8 cellular contexts compared by ENCODE assay signal in genomic region chr10:43137971-43138756, GRCh38. TPM values are rescaled to one million over a fixed set of nuclear protein-coding genes. Genes with fewer than 3 reads are reported as not detected.
A peak's percentile ranks its signal among the peaks of the same experiment; 100 is the strongest.
DNase-seq lines count a peak whose midpoint lies in the region; TF ChIP-seq lines count a peak whose summit lies in the region.

Gene CSGALNACT2, plus strand, starts transcription at chr10:43138445. Its CDS starts 16,705 bp downstream, at chr10:43155150.

- H2BK120ac ChIP-seq in H9 (ENCODE audit: low read depth, low read length, poor library complexity, severe bottlenecking), result no peak within 1 kb of the TSS

- no peak within 1 kb of the TSS for H4K91ac ChIP-seq in H9 (ENCODE audit: insufficient read length, low read depth, low read length)

- peaks cover 13% of the 10 kb centered on the region in 2 experiments for H3K4me1 Mint-ChIP-seq in H9
- peaks cover 63% of the 10 kb centered on the region for H3K4me1 Mint-ChIP-seq in activated naive CD4-positive, alpha-beta T cell treated with anti-CD3 and anti-CD28 coated beads, Interleukin-2, amount 10 ng/mL, durations not matched to agents 7 days and 5 days

- no peak within 1 kb of the TSS for H2BK20ac ChIP-seq in H9 (ENCODE audit: low read depth, low read length, poor library complexity, severe bottlenecking)

- peak; percentile 78 for DNase-seq in G401 (ENCODE audit: low spot score)
- peak; percentile 69 for DNase-seq in H9
- DNase-seq in MG63, result peak; percentile 91
- DNase-seq in SK-N-SH, result peak; percentile 94
- DNase-seq in activated naive CD4-positive, alpha-beta T cell treated with anti-CD3 and anti-CD28 coated beads, Interleukin-2, amount 10 ng/mL, durations not matched to agents 7 days and 5 days, result peak; percentile 90
- DNase-seq in globus pallidus (ENCODE audit: low spot score), result peak; percentile 84
- DNase-seq in nucleus accumbens (lab: John Stamatoyannopoulos, UW), result peak in 54 of 56 donors; percentile 20 to 89 (median 74)
- peak; percentile 85 for DNase-seq in superior temporal gyrus (ENCODE audit: extremely low spot score)

- H3K79me2 ChIP-seq in H9 (ENCODE audit: insufficient read depth, low read length) (no peaks in the 10 kb centered on the region; the same call in 1 of the 2 replicates), SK-N-SH (ENCODE audit: insufficient read depth) (peaks cover 63% of the 10 kb centered on the region)

- H3K27ac Mint-ChIP-seq in H9, result peak within 1 kb of the TSS; percentile 60 to 95 (median 75); a peak in 4 of 7 replicates
- H3K27ac Mint-ChIP-seq in activated naive CD4-positive, alpha-beta T cell treated with anti-CD3 and anti-CD28 coated beads, Interleukin-2, amount 10 ng/mL, durations not matched to agents 7 days and 5 days, result peak within 1 kb of the TSS; percentile 99

- no peaks in the 10 kb centered on the region for H3K27me3 ChIP-seq in H9 (ENCODE audit: insufficient read depth, low read length)
- H3K27me3 ChIP-seq in MG63, result no peaks in the 10 kb centered on the region
- no peaks in the 10 kb centered on the region for H3K27me3 ChIP-seq in SK-N-SH (ENCODE audit: insufficient read depth)

- H2BK15ac ChIP-seq in H9 (ENCODE audit: low read depth, low read length), result no peak within 1 kb of the TSS

- H3K36me3 Mint-ChIP-seq in H9 (ENCODE audit: insufficient read depth in 1 of 3, low read depth in 3 of 3), result no peaks in the 10 kb centered on the region; a peak in 1 of 7 replicates
- peaks cover 28% of the 10 kb centered on the region for H3K36me3 Mint-ChIP-seq in activated naive CD4-positive, alpha-beta T cell treated with anti-CD3 and anti-CD28 coated beads, Interleukin-2, amount 10 ng/mL, durations not matched to agents 7 days and 5 days

- no peaks in the 10 kb centered on the region for H3K4me1 ChIP-seq in H9 (ENCODE audit: insufficient read depth, low read length)
- H3K4me1 ChIP-seq in SK-N-SH (ENCODE audit: control insufficient read depth in 1 of 2, insufficient read depth in 2 of 2, low read depth in 1 of 2, low read length in 1 of 2), result peaks cover 13 to 14% of the 10 kb centered on the region in 2 experiments; a peak in 3 of 4 replicates

- H3K56ac ChIP-seq in H9 (ENCODE audit: insufficient read length, low read depth, low read length), result no peak within 1 kb of the TSS

- H3K9me3 ChIP-seq in H9 (ENCODE audit: control insufficient read depth, low read depth, low read length) (no peaks in the 10 kb centered on the region), MG63 (no peaks in the 10 kb centered on the region), SK-N-SH (no peaks in the 10 kb centered on the region)

- H2BK5ac ChIP-seq in H9 (ENCODE audit: insufficient read length, low read length), result no peak within 1 kb of the TSS

- H3F3A ChIP-seq in SK-N-SH (replicated peaks; ENCODE audit: insufficient read depth), result peaks cover 14% of the 10 kb centered on the region

- H2AFZ ChIP-seq in H9 (ENCODE audit: low read length) (no peak within 1 kb of the TSS), SK-N-SH (ENCODE audit: low read depth) (peak within 1 kb of the TSS; percentile 94)

- H3K4me2 ChIP-seq in H9 (ENCODE audit: insufficient read depth, insufficient read length, low read length) (peak within 1 kb of the TSS; percentile 68), SK-N-SH (peak within 1 kb of the TSS; percentile 96)

- no peak within 1 kb of the TSS for H4K5ac ChIP-seq in H9 (ENCODE audit: insufficient read length, low read depth, low read length)

- POLR2A ChIA-PET in SK-N-SH (lab: Yijun Ruan, JAX), result interaction anchor here (0.6 to 1.0 kb wide), 4 partner anchors 9 to 54 kb away, joined by 3 read pairs; no protein-coding TSS in a partner anchor

- H3K36me3 ChIP-seq in MG63, result no peaks in the 10 kb centered on the region
- peaks cover 0 to 5% of the 10 kb centered on the region in 2 experiments for H3K36me3 ChIP-seq in SK-N-SH (replicated peaks in 1 of 2; ENCODE audit: control insufficient read depth in 1 of 2, insufficient read depth in 2 of 2, low read length in 1 of 2)

- no peaks in the 10 kb centered on the region for H3K79me1 ChIP-seq in H9 (ENCODE audit: insufficient read depth, low read depth, low read length, poor library complexity, severe bottlenecking)

- H4K20me1 ChIP-seq in H9 (ENCODE audit: control insufficient read depth, insufficient read depth, insufficient read length), result no peaks in the 10 kb centered on the region
- peaks cover 34% of the 10 kb centered on the region for H4K20me1 ChIP-seq in SK-N-SH (ENCODE audit: insufficient read depth)

- H3K27me3 Mint-ChIP-seq in H9 (ENCODE audit: low read depth), result peaks cover 6% of the 10 kb centered on the region
- no peaks in the 10 kb centered on the region for H3K27me3 Mint-ChIP-seq in activated naive CD4-positive, alpha-beta T cell treated with anti-CD3 and anti-CD28 coated beads, Interleukin-2, amount 10 ng/mL, durations not matched to agents 7 days and 5 days

- no peak within 1 kb of the TSS for H4K8ac ChIP-seq in H9 (replicated peaks; ENCODE audit: insufficient read length, low read depth, low read length)

- H3K4me3 ChIP-seq in MG63 (peak within 1 kb of the TSS; percentile 94), SK-N-SH (ENCODE audit: low read depth in 2 of 2, low read length in 1 of 2) (peak within 1 kb of the TSS; percentile 92 to 93)

- peak within 1 kb of the TSS; percentile 92 to 96 for H3K4me3 Mint-ChIP-seq in H9
- peak within 1 kb of the TSS; percentile 91 for H3K4me3 Mint-ChIP-seq in activated naive CD4-positive, alpha-beta T cell treated with anti-CD3 and anti-CD28 coated beads, Interleukin-2, amount 10 ng/mL, durations not matched to agents 7 days and 5 days

- no peak within 1 kb of the TSS for H3K18ac ChIP-seq in H9 (ENCODE audit: insufficient read length, low read depth, low read length)

- no peak for TF ChIP-seq RAD21 in SK-N-SH (IDR thresholded peaks at IDR 0.05; ENCODE audit: low read length)

- TF ChIP-seq EP300 in SK-N-SH (IDR thresholded peaks at IDR 0.05; ENCODE audit: borderline replicate concordance in 1 of 2, low read depth in 1 of 2, low read length in 1 of 2), result 0 out of 4 replicates have a peak, but pooled peaks of 1 of the 2 experiments have one; percentile 23

- in situ Hi-C loops in G401 (cut with HindIII; ENCODE audit: low sequenced_read_pairs), result no loop called here

- WGBS in H9 (ENCODE audit: extremely low coverage, insufficient read length, low lambda C conversion rate), result no CpG with 5 or more reads among the region's 95 CpGs
- WGBS in SK-N-SH (ENCODE audit: low lambda C conversion rate), result 0% methylated on average over 19 of the region's 95 CpGs

- peaks cover 5% of the 10 kb centered on the region for H3K23me2 ChIP-seq in H9 (ENCODE audit: insufficient read length, low read depth, low read length, poor library complexity, severe bottlenecking)

- no peak for TF ChIP-seq CTCF in H9 (conservative IDR thresholded peaks at IDR 0.05)
- TF ChIP-seq CTCF in SK-N-SH (IDR thresholded peaks at IDR 0.05), result no peak; the same call in 1 of the 2 replicates

- H2AK5ac ChIP-seq in H9 (ENCODE audit: insufficient read length, low read length), result no peak within 1 kb of the TSS

- H3K14ac ChIP-seq in H9 (ENCODE audit: insufficient read depth, low read length), result peak within 1 kb of the TSS; percentile 67; the same call in 1 of the 2 replicates

- H3K23ac ChIP-seq in H9 (ENCODE audit: insufficient read length, low read depth, low read length), result no peak within 1 kb of the TSS

- no peak within 1 kb of the TSS for H3T11ph ChIP-seq in H9 (ENCODE audit: low read length)

- H3K27ac ChIP-seq in H9 (ENCODE audit: insufficient read length, low read depth, low read length), result no peak within 1 kb of the TSS
- peak within 1 kb of the TSS; percentile 93 to 97 for H3K27ac ChIP-seq in SK-N-SH (ENCODE audit: low read depth in 2 of 2, low read length in 1 of 2)

- H3K9me3 Mint-ChIP-seq in H9, result no peaks in the 10 kb centered on the region
- H3K9me3 Mint-ChIP-seq in activated naive CD4-positive, alpha-beta T cell treated with anti-CD3 and anti-CD28 coated beads, Interleukin-2, amount 10 ng/mL, durations not matched to agents 7 days and 5 days, result no peaks in the 10 kb centered on the region

- CTCF ChIA-PET in SK-N-SH (lab: Yijun Ruan, JAX), result interaction anchor here (0.9 to 1.7 kb wide), 7 partner anchors 16 to 213 kb away, joined by 3 to 5 read pairs (median 4); no protein-coding TSS in a partner anchor
- CTCF ChIA-PET in activated naive CD4-positive, alpha-beta T cell treated with anti-CD3 and anti-CD28 coated beads, Interleukin-2, amount 10 ng/mL, durations not matched to agents 7 days and 5 days (lab: Charles Lee), result interaction anchor here (0.6 to 4.6 kb wide), 6 partner anchors 9 to 267 kb away, joined by 3 to 32 read pairs (median 3); no protein-coding TSS in a partner anchor

- H2BK12ac ChIP-seq in H9 (ENCODE audit: insufficient read length, low read depth, low read length), result no peak within 1 kb of the TSS

- no peak within 1 kb of the TSS for H3K4ac ChIP-seq in H9 (ENCODE audit: low read depth, low read length)

- H3K9me2 ChIP-seq in SK-N-SH, result no peaks in the 10 kb centered on the region

- H3K9ac ChIP-seq in H9 (ENCODE audit: extremely low read depth, insufficient read length, low read length) (peak within 1 kb of the TSS; percentile 15), SK-N-SH (peak within 1 kb of the TSS; percentile 96)

TF ChIP-seq in SK-N-SH, 30 proteins besides CTCF, POLR2A, EP300 and RAD21 (continues in another document):
- TF ChIP-seq FOXJ3 (CRISPR knock-in tag; IDR thresholded peaks at IDR 0.05) (no peak), SIN3A (IDR thresholded peaks at IDR 0.05; ENCODE audit: borderline replicate concordance, low read depth, low read length) (no peak; the same call in 1 of the 2 replicates), MAX (IDR thresholded peaks at IDR 0.05; ENCODE audit: low read depth) (no peak), JUND (IDR thresholded peaks at IDR 0.05) (no peak), GABPA (IDR thresholded peaks at IDR 0.05; ENCODE audit: low read depth) (peak; percentile 74), TAF1 (IDR thresholded peaks at IDR 0.05; ENCODE audit: borderline replicate concordance, low read depth, low read length) (peak; percentile 64), MEF2A (IDR thresholded peaks at IDR 0.05; ENCODE audit: borderline replicate concordance, low read depth) (no peak)

RNA-seq across cellular contexts. Expression of gene CSGALNACT2, which starts in this region (rescaled TPM):
- 4.3 and 9.2 TPM in 2 replicates for total RNA-seq in G401 (2014; rRNA removed; shearing (Covaris generic))
- 8.9 and 9.7 TPM in 2 replicates for total RNA-seq in H9 (2021)
- 10.2 and 23.7 TPM in 2 replicates for total RNA-seq in MG63 (2014; rRNA removed; shearing (Covaris generic); ENCODE audit: low replicate concordance)
- 11.5 and 16.0 TPM in 2 replicates for polyA plus RNA-seq in SK-N-SH (2012; rRNA removed)
- polyA plus RNA-seq in SK-N-SH (2012; cell fraction: cytosol; rRNA removed), result 16.1 and 21.2 TPM in 2 replicates
- 10.9 and 19.7 TPM in 2 replicates for polyA plus RNA-seq in SK-N-SH (2012; cell fraction: nucleus; rRNA removed)
